ENCODE assay signal across 11 cellular contexts in the genomic region with DNA sequence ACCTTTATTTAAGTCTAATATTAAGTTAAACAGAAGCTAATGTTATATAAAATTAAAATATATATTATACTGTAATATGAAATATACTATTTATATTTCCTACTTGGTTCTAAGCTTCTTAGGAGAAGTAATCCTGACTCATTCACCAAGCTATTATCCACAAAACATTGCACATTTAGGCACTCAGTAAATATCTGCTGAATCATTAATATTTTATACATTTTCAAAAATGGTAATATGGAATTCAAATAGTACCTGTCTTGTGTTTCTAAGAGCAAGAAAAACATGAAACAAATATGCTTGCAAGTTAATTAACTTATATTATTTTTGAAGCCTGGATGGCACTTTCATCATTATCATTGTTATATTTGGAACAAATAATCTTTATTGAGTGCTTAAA.
"Had no signal": no experiment of that assay in that cellular context is flagged by ENCODE, and none has a peak within 500 bp of the region (broad histone marks: within the 10 kb centered on the region; RNA-seq: fewer than 3 reads in every experiment).

No MANE protein-coding gene starts in this region.

- H2AFZ ChIP-seq: GM23248, GM23338 had no signal

- H3K4me1 ChIP-seq: HAP-1 had no signal

- H3K4me2 ChIP-seq: GM23338 had no signal

- DNase-seq: GM23248, GOT3, H7, H9, HCEC 1CT, HFFc6 had no signal

- H3K36me3 ChIP-seq: HAP-1 had no signal

- H3K9ac ChIP-seq: GM23248 had no signal

- H3K27ac ChIP-seq: GM23248 had no signal

- H3K9me3 ChIP-seq: HAP-1 had no signal

- FAIRE-seq: H1, H54 had no signal

- ATAC-seq: GM23338, HCT116 had no signal

- H3K4me3 ChIP-seq: GM23248, GM23338, HAP-1 had no signal
